Comparison of ENCODE assay signal across 21 cellular contexts in the genomic region with DNA sequence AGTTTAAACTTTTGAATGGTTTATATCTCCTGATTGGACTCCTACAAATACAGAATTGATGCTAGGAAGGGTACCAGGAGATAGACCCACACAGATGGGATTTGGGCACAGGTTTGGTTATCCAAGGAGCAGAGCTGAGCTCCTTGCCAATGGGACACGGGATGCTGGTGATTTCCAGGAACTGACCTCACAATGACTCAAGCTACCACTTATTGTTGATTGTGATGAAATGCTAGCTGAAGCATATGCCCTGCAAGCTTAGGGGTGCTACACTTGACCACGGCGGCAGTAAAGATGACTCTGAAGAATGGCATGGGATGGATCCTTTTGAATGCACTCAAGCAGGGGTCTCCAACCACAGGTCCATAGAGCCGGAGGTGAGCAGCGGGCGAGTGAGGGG.
"Had no signal": no experiment of that assay in that cellular context is flagged by ENCODE, and none has a peak within 500 bp of the region (broad histone marks: within the 10 kb centered on the region; RNA-seq: fewer than 3 reads in every experiment).

No MANE protein-coding gene starts in this region.

- H3K4me3 ChIP-seq: gastroesophageal sphincter, heart right ventricle, left ventricle myocardium inferior, sigmoid colon, thoracic aorta, upper lobe of left lung had no signal

- H3K36me3 ChIP-seq: heart right ventricle, left ventricle myocardium inferior, sigmoid colon, thoracic aorta, upper lobe of left lung had no signal

- H3K4me1 ChIP-seq: gastroesophageal sphincter, heart right ventricle, left ventricle myocardium inferior, sigmoid colon, upper lobe of left lung had no signal

- H3K27me3 ChIP-seq: gastroesophageal sphincter, heart right ventricle, sigmoid colon, upper lobe of left lung had no signal

- H3K4me1 Mint-ChIP-seq: activated B cell treated with CpG ODN at 0.5 μM for 24 hours; activated CD4-positive, alpha-beta T cell treated with anti-CD3 and anti-CD28 coated beads, Interleukin-2, amount 10 ng/mL, durations not matched to agents 24 days and 14 days; activated naive CD4-positive, alpha-beta T cell treated with anti-CD3 and anti-CD28 coated beads, Interleukin-2, amount 10 ng/mL, durations not matched to agents 7 days and 5 days; activated naive CD8-positive, alpha-beta T cell treated with anti-CD3 and anti-CD28 coated beads, Interleukin-2, amount 50 U/mL, for 24 hours; stimulated activated memory B cell treated with anti-CD40 and anti-IgM and Interleukin-4, amounts not matched to agents 10 μg/mL and 1 μg/mL and 100 μg/mL, for 72 hours had no signal

- H3K4me3 Mint-ChIP-seq: activated B cell treated with CpG ODN at 0.5 μM for 24 hours; activated CD4-positive, alpha-beta T cell treated with anti-CD3 and anti-CD28 coated beads, Interleukin-2, amount 10 ng/mL, durations not matched to agents 24 days and 14 days; activated naive CD4-positive, alpha-beta T cell treated with anti-CD3 and anti-CD28 coated beads, Interleukin-2, amount 10 ng/mL, durations not matched to agents 7 days and 5 days; activated naive CD8-positive, alpha-beta T cell treated with anti-CD3 and anti-CD28 coated beads, Interleukin-2, amount 50 U/mL, for 24 hours; activated T-cell treated with anti-CD3 and anti-CD28 coated beads, Interleukin-2, amount 50 U/mL, for 4 hours; stimulated activated memory B cell treated with anti-CD40 and anti-IgM and Interleukin-4, amounts not matched to agents 10 μg/mL and 1 μg/mL and 100 μg/mL, for 72 hours; T-helper 2 cell treated with Interferon-gamma antibody and Interleukin-4, amounts not matched to agents 5 μg/mL and 100 μg/mL, for 36 hours had no signal

- H3K36me3 Mint-ChIP-seq: activated naive CD4-positive, alpha-beta T cell treated with anti-CD3 and anti-CD28 coated beads, Interleukin-2, amount 10 ng/mL, durations not matched to agents 7 days and 5 days had no signal

- H3K9me3 ChIP-seq: gastroesophageal sphincter, heart right ventricle, left ventricle myocardium inferior, sigmoid colon, thoracic aorta, upper lobe of left lung had no signal

- DNase-seq: activated B cell treated with CpG ODN at 0.5 μM for 24 hours; activated CD4-positive, alpha-beta T cell treated with anti-CD3 and anti-CD28 coated beads, Interleukin-2, amount 10 ng/mL, durations not matched to agents 24 days and 14 days; activated CD8-positive, alpha-beta memory T cell treated with anti-CD3 and anti-CD28 coated beads, Interleukin-2, amount 50 U/mL, for 4 hours; activated naive CD4-positive, alpha-beta T cell treated with anti-CD3 and anti-CD28 coated beads, Interleukin-2, amount 10 ng/mL, durations not matched to agents 7 days and 5 days; activated naive CD8-positive, alpha-beta T cell treated with anti-CD3 and anti-CD28 coated beads, Interleukin-2, amount 50 U/mL, for 24 hours; activated T-cell treated with anti-CD3 and anti-CD28 coated beads, Interleukin-2, amount 50 U/mL, for 4 hours; cerebellar nuclear complex; cortex of kidney; effector CD8-positive, alpha-beta T cell; heart right ventricle; kidney glomerular epithelial cell; left ventricle myocardium inferior; occipital lobe; posterior cingulate gyrus; sigmoid colon; stimulated activated CD4-positive, alpha-beta T cell treated with anti-CD3 and anti-CD28 coated beads, Interleukin-4, amount 100 ng/mL, for 24 hours; upper lobe of left lung had no signal

- ATAC-seq: activated naive CD8-positive, alpha-beta T cell treated with anti-CD3 and anti-CD28 coated beads, Interleukin-2, amount 50 U/mL, for 24 hours; activated T-cell treated with anti-CD3 and anti-CD28 coated beads, Interleukin-2, amount 50 U/mL, for 4 hours; gastroesophageal sphincter; heart right ventricle; stimulated activated memory B cell treated with anti-CD40 and anti-IgM and Interleukin-4, amounts not matched to agents 10 μg/mL and 1 μg/mL and 100 μg/mL, for 72 hours had no signal

- H3K9me3 Mint-ChIP-seq: activated B cell treated with CpG ODN at 0.5 μM for 24 hours; activated CD4-positive, alpha-beta T cell treated with anti-CD3 and anti-CD28 coated beads, Interleukin-2, amount 10 ng/mL, durations not matched to agents 24 days and 14 days; activated naive CD4-positive, alpha-beta T cell treated with anti-CD3 and anti-CD28 coated beads, Interleukin-2, amount 10 ng/mL, durations not matched to agents 7 days and 5 days; activated naive CD8-positive, alpha-beta T cell treated with anti-CD3 and anti-CD28 coated beads, Interleukin-2, amount 50 U/mL, for 24 hours; activated T-cell treated with anti-CD3 and anti-CD28 coated beads, Interleukin-2, amount 50 U/mL, for 4 hours; stimulated activated memory B cell treated with anti-CD40 and anti-IgM and Interleukin-4, amounts not matched to agents 10 μg/mL and 1 μg/mL and 100 μg/mL, for 72 hours; T-helper 2 cell treated with Interferon-gamma antibody and Interleukin-4, amounts not matched to agents 5 μg/mL and 100 μg/mL, for 36 hours had no signal

- H3K27ac Mint-ChIP-seq: activated B cell treated with CpG ODN at 0.5 μM for 24 hours; activated CD4-positive, alpha-beta T cell treated with anti-CD3 and anti-CD28 coated beads, Interleukin-2, amount 10 ng/mL, durations not matched to agents 24 days and 14 days; activated naive CD4-positive, alpha-beta T cell treated with anti-CD3 and anti-CD28 coated beads, Interleukin-2, amount 10 ng/mL, durations not matched to agents 7 days and 5 days; activated naive CD8-positive, alpha-beta T cell treated with anti-CD3 and anti-CD28 coated beads, Interleukin-2, amount 50 U/mL, for 24 hours; stimulated activated memory B cell treated with anti-CD40 and anti-IgM and Interleukin-4, amounts not matched to agents 10 μg/mL and 1 μg/mL and 100 μg/mL, for 72 hours; T-helper 2 cell treated with Interferon-gamma antibody and Interleukin-4, amounts not matched to agents 5 μg/mL and 100 μg/mL, for 36 hours had no signal

- H3K27ac ChIP-seq: gastroesophageal sphincter, heart right ventricle, left ventricle myocardium inferior, sigmoid colon, thoracic aorta, upper lobe of left lung had no signal

- H3K27me3 Mint-ChIP-seq: activated B cell treated with CpG ODN at 0.5 μM for 24 hours; activated CD4-positive, alpha-beta T cell treated with anti-CD3 and anti-CD28 coated beads, Interleukin-2, amount 10 ng/mL, durations not matched to agents 24 days and 14 days; activated naive CD8-positive, alpha-beta T cell treated with anti-CD3 and anti-CD28 coated beads, Interleukin-2, amount 50 U/mL, for 24 hours; stimulated activated memory B cell treated with anti-CD40 and anti-IgM and Interleukin-4, amounts not matched to agents 10 μg/mL and 1 μg/mL and 100 μg/mL, for 72 hours had no signal
